9 cellular contexts compared by ENCODE assay signal in the genomic region with DNA sequence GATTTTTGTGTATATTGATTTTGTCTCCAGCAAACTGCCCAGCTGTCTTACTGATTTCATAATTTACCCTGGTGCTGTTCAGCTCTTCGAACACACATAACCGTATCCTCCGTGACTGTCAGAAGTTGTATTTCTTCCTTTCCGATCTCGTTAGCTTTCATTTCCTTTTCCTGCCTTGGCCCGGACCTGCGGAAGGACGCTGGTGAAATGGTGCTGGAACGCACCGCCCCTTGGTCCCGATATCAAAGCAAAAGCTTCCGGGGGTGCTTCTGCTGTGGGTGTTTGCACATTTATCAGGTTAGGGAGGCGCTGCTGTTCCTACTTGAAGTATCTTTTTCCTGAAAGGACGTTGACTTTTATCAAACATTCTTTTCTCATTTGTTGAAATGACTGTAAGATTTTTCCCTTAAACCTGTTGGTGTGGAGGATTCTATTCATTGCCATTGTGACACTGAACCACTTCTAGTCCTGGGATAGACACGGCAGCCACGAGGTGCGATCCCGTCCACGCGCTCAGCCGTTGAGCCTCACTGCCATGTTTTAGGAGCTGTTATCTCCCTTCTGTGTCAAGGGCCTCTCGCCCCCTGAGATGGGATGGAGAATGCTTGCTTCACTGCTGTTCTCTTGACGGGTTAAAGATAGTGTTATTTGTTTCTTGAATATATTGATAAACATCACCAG.
DNase-seq lines count a peak whose midpoint lies in the region; ATAC-seq lines count a peak whose summit lies in the region.
"Had no signal": no experiment of that assay in that cellular context is flagged by ENCODE, and none has a peak within 500 bp of the region (broad histone marks: within the 10 kb centered on the region; RNA-seq: fewer than 3 reads in every experiment).

No MANE protein-coding gene starts in this region.

- ATAC-seq in left cardiac atrium (peak in 1 of 2 donors; percentile 61), HG02763 (IDR thresholded peaks at IDR 0.05; ENCODE audit: unreplicated experiment) (no peak)
- ATAC-seq: gastrocnemius medialis had no signal

- DNase-seq in KBM-7, result peak; percentile 60
- peak; percentile 29 for DNase-seq in activated T-cell treated with anti-CD3 and anti-CD28 coated beads for 48 hours (ENCODE audit: low read depth)
- DNase-seq in left cardiac atrium, result peak; percentile 60
- DNase-seq in stimulated activated CD4-positive, alpha-beta T cell treated with anti-CD3 and anti-CD28 coated beads, Interleukin-4, amount 100 ng/mL, for 1 hour, result peak; percentile 44
- no peak for DNase-seq in caudate nucleus (lab: John Stamatoyannopoulos, UW)
- no peak for DNase-seq in ureter (ENCODE audit: low spot score)
- DNase-seq in AG20443 (ENCODE audit: low spot score), result no peak
- DNase-seq: gastrocnemius medialis had no signal

- in situ Hi-C loops in KBM-7 (cut with MboI; ENCODE audit: low pct_unique_long_range_greater_than_20kb, low sequenced_read_pairs), result no loop called here

- H3K27ac ChIP-seq in caudate nucleus (ENCODE audit: low read depth, low read length), result no peak overlapping the region
- H3K27ac ChIP-seq: gastrocnemius medialis had no signal

- intact Hi-C loops in left cardiac atrium (cut with DNase I), result no loop called here

Comparison
In these comparisons a context has a peak if more than half of its experiments do, and no peak if none do; other contexts are left out.
1. DNase-seq: peak in KBM-7 (single experiment), activated T-cell treated with anti-CD3 and anti-CD28 coated beads for 48 hours (single experiment), left cardiac atrium (single experiment) and stimulated activated CD4-positive, alpha-beta T cell treated with anti-CD3 and anti-CD28 coated beads, Interleukin-4, amount 100 ng/mL, for 1 hour (single experiment); none in caudate nucleus (0 of 61), ureter (single experiment) and AG20443 (single experiment).